In genomic region chr5:9409413-9410089, GRCh38 we compare ENCODE assay signal across 19 cellular contexts.
A peak's percentile ranks its signal among the peaks of the same experiment; 100 is the strongest.
DNase-seq lines count a peak whose midpoint lies in the region; ATAC-seq and TF ChIP-seq lines count a peak whose summit lies in the region.
"Had no signal": no experiment of that assay in that cellular context is flagged by ENCODE, and none has a peak within 500 bp of the region (broad histone marks: within the 10 kb centered on the region; RNA-seq: fewer than 3 reads in every experiment).

No MANE protein-coding gene starts in this region.

- ATAC-seq in GM18511 (IDR thresholded peaks at IDR 0.05; ENCODE audit: unreplicated experiment) (peak; percentile 64), HG02678 (IDR thresholded peaks at IDR 0.05; ENCODE audit: unreplicated experiment) (peak; percentile 40), body of pancreas (peak; percentile 87), GM18517 (IDR thresholded peaks at IDR 0.05; ENCODE audit: unreplicated experiment) (no peak)
- ATAC-seq: activated CD8-positive, alpha-beta memory T cell treated with anti-CD3 and anti-CD28 coated beads, Interleukin-2, amount 10 ng/mL, durations not matched to agents 7 days and 5 days; K562 had no signal

- H3K4me1 Mint-ChIP-seq in nephron, result peaks cover 3% of the 10 kb centered on the region
- H3K4me1 Mint-ChIP-seq: activated CD8-positive, alpha-beta memory T cell treated with anti-CD3 and anti-CD28 coated beads, Interleukin-2, amount 10 ng/mL, durations not matched to agents 7 days and 5 days; CD4-positive, alpha-beta memory T cell had no signal

- H3K4me3 ChIP-seq in body of pancreas, result no peak overlapping the region
- H3K4me3 ChIP-seq: K562, right atrium auricular region, vagina had no signal

- DNase-seq in body of pancreas (peak; percentile 60 to 80 (median 74)), MV-4-11 (lab: John Stamatoyannopoulos, UW) (no peak), NCI-H748 (lab: John Stamatoyannopoulos, UW; ENCODE audit: unreplicated experiment) (no peak), LoVo (ENCODE audit: low spot score) (no peak)
- DNase-seq: activated CD4-positive, CD25-positive, alpha-beta regulatory T cell treated with anti-CD3 and anti-CD28 coated beads, Interleukin-2, amount 50 U/mL, for 72 hours; activated CD8-positive, alpha-beta memory T cell treated with anti-CD3 and anti-CD28 coated beads, Interleukin-2, amount 10 ng/mL, durations not matched to agents 7 days and 5 days; CD4-positive, alpha-beta memory T cell; effector CD8-positive, alpha-beta T cell; islet precursor cell; NCI-H2081 treated with DMSO at 0.1 percent for 48 hours; NCI-H524 treated with DMSO at 0.1 percent for 48 hours had no signal

- H3K27ac Mint-ChIP-seq in nephron, result peak overlapping the region; percentile 91 to 97 (median 92)
- H3K27ac Mint-ChIP-seq: activated CD8-positive, alpha-beta memory T cell treated with anti-CD3 and anti-CD28 coated beads, Interleukin-2, amount 10 ng/mL, durations not matched to agents 7 days and 5 days; CD4-positive, alpha-beta memory T cell had no signal

- H3K36me3 ChIP-seq in body of pancreas (replicated peaks in 1 of 2; ENCODE audit: insufficient read depth in 1 of 2, low read depth in 2 of 2), result no peaks in the 10 kb centered on the region
- H3K36me3 ChIP-seq: neutrophil, right atrium auricular region, vagina had no signal

- H3K27ac ChIP-seq in body of pancreas, result peak overlapping the region; percentile 78 to 91 (median 88)
- H3K27ac ChIP-seq: neutrophil, right atrium auricular region, vagina had no signal

- no peaks in the 10 kb centered on the region for H3K27me3 Mint-ChIP-seq in nephron (ENCODE audit: low read depth)
- H3K27me3 Mint-ChIP-seq: activated CD8-positive, alpha-beta memory T cell treated with anti-CD3 and anti-CD28 coated beads, Interleukin-2, amount 10 ng/mL, durations not matched to agents 7 days and 5 days; CD4-positive, alpha-beta memory T cell had no signal

- H3K9me3 Mint-ChIP-seq in nephron, result no peaks in the 10 kb centered on the region

- H3K36me3 Mint-ChIP-seq in nephron (ENCODE audit: low read depth), result no peaks in the 10 kb centered on the region
- H3K36me3 Mint-ChIP-seq: activated CD8-positive, alpha-beta memory T cell treated with anti-CD3 and anti-CD28 coated beads, Interleukin-2, amount 10 ng/mL, durations not matched to agents 7 days and 5 days; CD4-positive, alpha-beta memory T cell had no signal

- no peaks in the 10 kb centered on the region for H3K27me3 ChIP-seq in body of pancreas
- H3K27me3 ChIP-seq: neutrophil, right atrium auricular region, vagina had no signal

- 20 to 29% methylated on average over 10 of the region's 10 CpGs for WGBS in body of pancreas, 2 donors

- peak overlapping the region; percentile 4 to 39 (median 17) for H3K4me3 Mint-ChIP-seq in nephron
- H3K4me3 Mint-ChIP-seq: activated CD8-positive, alpha-beta memory T cell treated with anti-CD3 and anti-CD28 coated beads, Interleukin-2, amount 10 ng/mL, durations not matched to agents 7 days and 5 days; CD4-positive, alpha-beta memory T cell had no signal

- TF ChIP-seq POLR2A in body of pancreas (IDR thresholded peaks at IDR 0.05), result peak in 2 of 3 donors; percentile 57 to 82

- TF ChIP-seq CTCF in body of pancreas (IDR thresholded peaks at IDR 0.05) (no peak), nephron (IDR thresholded peaks at IDR 0.05; ENCODE audit: unreplicated experiment in 3 of 3) (no peak)

- H3K9me3 ChIP-seq in body of pancreas, result no peaks in the 10 kb centered on the region
- H3K9me3 ChIP-seq: neutrophil, right atrium auricular region, vagina had no signal

- intact Hi-C loops in body of pancreas (cut with DNase I), result no loop called here

- peaks cover 51% of the 10 kb centered on the region for H3K4me1 ChIP-seq in body of pancreas
- H3K4me1 ChIP-seq: right atrium auricular region, vagina had no signal

Comparison
In these comparisons a context has a peak if more than half of its experiments do, and no peak if none do; other contexts are left out.
1. DNase-seq: peak in body of pancreas (4 of 4); none in MV-4-11 (single experiment), NCI-H748 (single experiment) and LoVo (single experiment).